Comparison of ENCODE assay signal across 8 cellular contexts in the genomic region with DNA sequence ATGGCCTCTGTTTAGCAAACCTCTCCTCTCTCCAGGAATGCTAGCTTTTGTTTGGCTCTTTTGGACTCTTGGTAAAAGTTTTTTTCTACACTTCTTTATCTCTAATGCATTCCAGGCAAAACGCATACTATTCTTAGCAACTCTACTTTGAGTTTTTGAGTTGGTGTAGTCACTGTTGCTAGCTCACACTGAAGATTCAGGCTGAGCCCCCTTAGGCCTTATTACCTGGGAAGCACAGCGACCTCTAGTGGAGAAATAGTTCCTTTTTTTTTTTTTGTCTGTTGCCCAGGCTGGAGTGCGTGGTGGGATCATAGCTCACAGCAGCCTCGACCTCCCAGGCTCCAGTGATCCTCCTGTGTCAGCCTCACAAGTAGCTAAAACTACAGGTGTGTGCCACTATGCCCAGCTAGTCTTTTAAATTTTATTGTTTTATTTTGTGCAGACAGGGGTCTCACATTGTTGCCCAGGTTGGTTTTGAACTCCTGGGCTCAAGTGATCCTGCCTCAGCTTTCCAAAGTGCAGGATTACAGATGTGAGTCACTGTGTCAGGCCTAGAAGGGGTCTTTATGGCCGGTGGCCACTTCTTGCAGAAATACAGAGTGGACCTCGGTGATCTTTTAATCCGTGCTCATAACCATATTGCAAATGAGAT.
DNase-seq lines count a peak whose midpoint lies in the region; ATAC-seq and TF ChIP-seq lines count a peak whose summit lies in the region.

No MANE protein-coding gene starts in this region.

- peak; percentile 65 for ATAC-seq in HG02973 (IDR thresholded peaks at IDR 0.05; ENCODE audit: unreplicated experiment)
- ATAC-seq in stimulated activated memory B cell treated with anti-CD40 and anti-IgM and Interleukin-4, amounts not matched to agents 10 μg/mL and 1 μg/mL and 100 μg/mL, for 72 hours, result no peak

- H3K36me3 Mint-ChIP-seq in mesothelial cell of epicardium, result no peaks in the 10 kb centered on the region
- H3K36me3 Mint-ChIP-seq in stimulated activated memory B cell treated with anti-CD40 and anti-IgM and Interleukin-4, amounts not matched to agents 10 μg/mL and 1 μg/mL and 100 μg/mL, for 72 hours, result no peaks in the 10 kb centered on the region

- TF ChIP-seq CTCF in mesothelial cell of epicardium (IDR thresholded peaks at IDR 0.05; ENCODE audit: unreplicated experiment), result peak; percentile 94

- H3K9me3 Mint-ChIP-seq in mesothelial cell of epicardium, result no peaks in the 10 kb centered on the region
- H3K9me3 Mint-ChIP-seq in stimulated activated memory B cell treated with anti-CD40 and anti-IgM and Interleukin-4, amounts not matched to agents 10 μg/mL and 1 μg/mL and 100 μg/mL, for 72 hours, result no peaks in the 10 kb centered on the region

- H3K27ac Mint-ChIP-seq in mesothelial cell of epicardium, result peak overlapping the region; percentile 73
- no peak overlapping the region for H3K27ac Mint-ChIP-seq in stimulated activated memory B cell treated with anti-CD40 and anti-IgM and Interleukin-4, amounts not matched to agents 10 μg/mL and 1 μg/mL and 100 μg/mL, for 72 hours

- DNase-seq in NCI-H2171 treated with DMSO at 0.1 percent for 48 hours (lab: John Stamatoyannopoulos, UW), result peak; percentile 28
- DNase-seq in NCI-H2171 (lab: John Stamatoyannopoulos, UW), result no peak
- peak; percentile 80 for DNase-seq in NCI-H82 (lab: John Stamatoyannopoulos, UW)
- DNase-seq in dermis microvascular lymphatic vessel endothelial cell (ENCODE audit: low read depth in 2 of 2), result peak; percentile 16 to 64
- no peak for DNase-seq in mesothelial cell of epicardium (ENCODE audit: low spot score in 2 of 2, unreplicated experiment in 2 of 2)
- no peak for DNase-seq in NK-92 treated with Interleukin-12 subunit alpha and Interleukin-12 subunit beta, amount 100 ng/mL, for 24 hours (lab: John Stamatoyannopoulos, UW)

- H3K27me3 Mint-ChIP-seq in mesothelial cell of epicardium (ENCODE audit: low read depth), result no peaks in the 10 kb centered on the region
- peaks cover 30% of the 10 kb centered on the region for H3K27me3 Mint-ChIP-seq in stimulated activated memory B cell treated with anti-CD40 and anti-IgM and Interleukin-4, amounts not matched to agents 10 μg/mL and 1 μg/mL and 100 μg/mL, for 72 hours

- H3K4me1 Mint-ChIP-seq in mesothelial cell of epicardium, result peaks cover 43% of the 10 kb centered on the region
- no peaks in the 10 kb centered on the region for H3K4me1 Mint-ChIP-seq in stimulated activated memory B cell treated with anti-CD40 and anti-IgM and Interleukin-4, amounts not matched to agents 10 μg/mL and 1 μg/mL and 100 μg/mL, for 72 hours

- H3K4me3 Mint-ChIP-seq in mesothelial cell of epicardium, result no peak overlapping the region
- no peak overlapping the region for H3K4me3 Mint-ChIP-seq in stimulated activated memory B cell treated with anti-CD40 and anti-IgM and Interleukin-4, amounts not matched to agents 10 μg/mL and 1 μg/mL and 100 μg/mL, for 72 hours

Comparison
In these comparisons a context has a peak if more than half of its experiments do, and no peak if none do; other contexts are left out.
1. DNase-seq: peak in NCI-H2171 treated with DMSO at 0.1 percent for 48 hours (single experiment), NCI-H82 (single experiment) and dermis microvascular lymphatic vessel endothelial cell (2 of 2); none in NCI-H2171 (single experiment), mesothelial cell of epicardium (0 of 2) and NK-92 treated with Interleukin-12 subunit alpha and Interleukin-12 subunit beta, amount 100 ng/mL, for 24 hours (single experiment).